ENCODE assay signal across 1 cellular context in genomic region chr11:109208116-109208515, GRCh38.
TF ChIP-seq lines count a peak whose summit lies in the region.

No MANE protein-coding gene starts in this region.

TF ChIP-seq in SK-N-SH, 30 proteins besides CTCF, POLR2A, EP300 and RAD21 (continued from another document):
- TF ChIP-seq TAF1 (IDR thresholded peaks at IDR 0.05; ENCODE audit: borderline replicate concordance, low read depth, low read length) (no peak), FOSL2 (IDR thresholded peaks at IDR 0.05; ENCODE audit: borderline replicate concordance, low read depth) (no peak), NFIC (IDR thresholded peaks at IDR 0.05; ENCODE audit: borderline replicate concordance) (no peak), USF2 (IDR thresholded peaks at IDR 0.05; ENCODE audit: borderline replicate concordance, low read depth, low read length) (no peak)
TF ChIP-seq in SK-N-SH: peak in this region for 0.
